6 cellular contexts compared by ENCODE assay signal in the genomic region with DNA sequence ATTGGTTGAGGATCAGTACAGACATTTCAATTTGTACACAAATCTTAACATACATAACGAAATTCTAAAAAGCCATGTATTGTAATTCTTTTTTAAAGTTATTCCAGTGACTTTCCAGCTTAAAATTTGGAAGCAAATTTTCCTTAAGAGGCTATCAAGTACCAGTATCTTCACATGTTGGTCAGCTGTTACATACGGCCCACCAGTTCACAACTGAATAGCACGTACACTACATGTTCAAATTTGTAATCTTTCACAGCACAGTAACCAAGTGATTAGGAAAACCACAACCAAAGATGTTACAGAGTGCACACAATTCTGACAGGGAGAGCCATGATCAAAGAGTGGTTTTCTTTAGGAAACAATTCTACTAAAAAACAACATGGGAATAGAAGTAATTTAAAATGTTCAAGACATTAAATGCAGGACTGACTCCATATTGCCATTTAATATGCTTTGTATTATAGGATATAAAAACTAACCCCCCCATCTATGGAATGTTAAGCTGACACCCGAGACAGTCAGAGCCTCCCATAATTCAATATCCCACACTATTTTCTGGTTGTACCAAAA. TPM values are rescaled to one million over a fixed set of nuclear protein-coding genes. Genes with fewer than 3 reads are reported as not detected.
"Had no signal": no experiment of that assay in that cellular context is flagged by ENCODE, and none has a peak within 500 bp of the region (broad histone marks: within the 10 kb centered on the region; RNA-seq: fewer than 3 reads in every experiment).

No MANE protein-coding gene starts in this region.

RNA-seq across cellular contexts. Expression of a gene that starts 18.1 kb away (rescaled TPM):
- total RNA-seq: GM23248, GM23338, H4, H7, H9, HFFc6 had no signal
- polyA plus RNA-seq: GM23248, GM23338 had no signal
